ENCODE assay signal across 16 cellular contexts in genomic region chr19:42116308-42117075, GRCh38. TPM values are rescaled to one million over a fixed set of nuclear protein-coding genes. Genes with fewer than 3 reads are reported as not detected.
DNase-seq lines count a peak whose midpoint lies in the region; ATAC-seq and TF ChIP-seq lines count a peak whose summit lies in the region.
"Had no signal": no experiment of that assay in that cellular context is flagged by ENCODE, and none has a peak within 500 bp of the region (broad histone marks: within the 10 kb centered on the region; RNA-seq: fewer than 3 reads in every experiment).

No MANE protein-coding gene starts in this region.

- no peak overlapping the region for H3K9ac ChIP-seq in DND-41 (ENCODE audit: low read depth, low read length)
- H3K9ac ChIP-seq: SK-N-SH had no signal

- no peaks in the 10 kb centered on the region for H3K9me3 Mint-ChIP-seq in activated T-helper 17 cell treated with anti-CD3 and anti-CD28 coated beads, Interleukin-2, amount 50 U/mL, for 72 hours
- H3K9me3 Mint-ChIP-seq in naive thymus-derived CD4-positive, alpha-beta T cell: peaks cover 0 to 1% (median 0%) of the 10 kb centered on the region in 11 donors
- H3K9me3 Mint-ChIP-seq: activated naive CD8-positive, alpha-beta T cell treated with anti-CD3 and anti-CD28 coated beads, Interleukin-2, amount 10 ng/mL, durations not matched to agents 7 days and 5 days had no signal

- H3K27ac ChIP-seq in DND-41 (ENCODE audit: low read length): no peak overlapping the region
- H3K27ac ChIP-seq in HEK293 (ENCODE audit: extremely low read depth, low read depth, low read length): no peak overlapping the region
- no peak overlapping the region for H3K27ac ChIP-seq in naive thymus-derived CD4-positive, alpha-beta T cell (ENCODE audit: low read depth, low read length)
- no peak overlapping the region for H3K27ac ChIP-seq in substantia nigra (ENCODE audit: low read depth, low read length, poor library complexity, severe bottlenecking)
- H3K27ac ChIP-seq: heart left ventricle, psoas muscle had no signal

- TF ChIP-seq CTCF in DND-41 (IDR thresholded peaks at IDR 0.05; ENCODE audit: borderline replicate concordance, extremely low read depth, low read length, poor library complexity, severe bottlenecking) (peak; percentile 48), HEK293 (tag by site-specific recombination; IDR thresholded peaks at IDR 0.05) (no peak)

- no peaks in the 10 kb centered on the region for H3K9me3 ChIP-seq in DND-41 (ENCODE audit: insufficient read depth, low read length, severe bottlenecking)
- H3K9me3 ChIP-seq in HEK293 (ENCODE audit: control insufficient read depth, insufficient read depth, low read depth, low read length): no peaks in the 10 kb centered on the region
- H3K9me3 ChIP-seq in naive thymus-derived CD4-positive, alpha-beta T cell (ENCODE audit: control insufficient read depth in 2 of 3, low read length in 3 of 3): no peaks in the 10 kb centered on the region
- H3K9me3 ChIP-seq: heart left ventricle, psoas muscle, SK-N-SH, transverse colon had no signal

- CTCF ChIA-PET in HEK293 (lab: Yijun Ruan, JAX): interaction anchor here (0.6 to 12.3 kb wide), 6 partner anchors 8 to 657 kb away, joined by 3 to 122 read pairs (median 4); no protein-coding TSS in a partner anchor
- CTCF ChIA-PET in naive thymus-derived CD4-positive, alpha-beta T cell (lab: Charles Lee): interaction anchor here (1.0 to 1.4 kb wide), 3 partner anchors 8 to 17 kb away, joined by 3 to 4 read pairs (median 4); no protein-coding TSS in a partner anchor

- no peak for DNase-seq in DND-41
- no peak for DNase-seq in naive thymus-derived CD4-positive, alpha-beta T cell
- no peak for DNase-seq in substantia nigra (lab: John Stamatoyannopoulos, UW)
- no peak for DNase-seq in NCI-H128 (lab: John Stamatoyannopoulos, UW; ENCODE audit: unreplicated experiment)
- no peak for DNase-seq in midbrain (lab: John Stamatoyannopoulos, UW)
- DNase-seq: activated naive CD8-positive, alpha-beta T cell treated with anti-CD3 and anti-CD28 coated beads, Interleukin-2, amount 10 ng/mL, durations not matched to agents 7 days and 5 days; heart left ventricle; NCI-H1105 treated with DMSO at 0.1 percent for 48 hours; NCI-H345; SK-N-SH; transverse colon had no signal

- ATAC-seq in DND-41 (ENCODE audit: insufficient read depth, low read depth) (no peak), GM21390 (IDR thresholded peaks at IDR 0.05; ENCODE audit: unreplicated experiment) (no peak)
- no peak for ATAC-seq in activated T-helper 17 cell treated with anti-CD3 and anti-CD28 coated beads, Interleukin-2, amount 50 U/mL, for 72 hours (replicated peaks)
- no peak for ATAC-seq in naive thymus-derived CD4-positive, alpha-beta T cell
- ATAC-seq: heart left ventricle, psoas muscle had no signal

- peak overlapping the region; percentile 69 for H3K27ac Mint-ChIP-seq in activated T-helper 17 cell treated with anti-CD3 and anti-CD28 coated beads, Interleukin-2, amount 50 U/mL, for 72 hours
- peak overlapping the region in 5 of 9 donors; percentile 28 to 73 (median 48) for H3K27ac Mint-ChIP-seq in naive thymus-derived CD4-positive, alpha-beta T cell

- intact Hi-C loops in naive thymus-derived CD4-positive, alpha-beta T cell (cut with micrococcal nuclease): no loop called here

- H3K4me3 ChIP-seq in DND-41 (ENCODE audit: low read depth in 1 of 2, low read length in 2 of 2): no peak overlapping the region
- H3K4me3 ChIP-seq in HEK293 (ENCODE audit: low read depth, low read length): no peak overlapping the region
- no peak overlapping the region for H3K4me3 ChIP-seq in naive thymus-derived CD4-positive, alpha-beta T cell (ENCODE audit: low read length)
- H3K4me3 ChIP-seq: heart left ventricle, psoas muscle, transverse colon had no signal

- POLR2A ChIA-PET in HEK293 (lab: Yijun Ruan, JAX): no interaction called here
- POLR2A ChIA-PET in naive thymus-derived CD4-positive, alpha-beta T cell (lab: Charles Lee): no interaction called here

- no peaks in the 10 kb centered on the region for H4K20me1 ChIP-seq in DND-41 (ENCODE audit: insufficient read depth, low read length)

- H3K36me3 ChIP-seq in DND-41 (ENCODE audit: insufficient read depth, low read length) (no peaks in the 10 kb centered on the region), HEK293 (ENCODE audit: control insufficient read depth in 2 of 2, insufficient read depth in 1 of 2, low read length in 2 of 2) (no peaks in the 10 kb centered on the region)
- peaks cover 0 to 52% (median 7%) of the 10 kb centered on the region in 3 experiments for H3K36me3 ChIP-seq in naive thymus-derived CD4-positive, alpha-beta T cell (ENCODE audit: control insufficient read depth in 2 of 3, insufficient read depth in 3 of 3, low read length in 3 of 3)
- H3K36me3 ChIP-seq: transverse colon had no signal

- no peaks in the 10 kb centered on the region for H3K27me3 ChIP-seq in DND-41 (ENCODE audit: insufficient read depth, low read length, poor library complexity)
- no peaks in the 10 kb centered on the region for H3K27me3 ChIP-seq in naive thymus-derived CD4-positive, alpha-beta T cell (ENCODE audit: control insufficient read depth in 2 of 2, insufficient read depth in 2 of 2, low read length in 2 of 2)
- H3K27me3 ChIP-seq: heart left ventricle, transverse colon had no signal

- no peak overlapping the region for H3K4me3 Mint-ChIP-seq in activated T-helper 17 cell treated with anti-CD3 and anti-CD28 coated beads, Interleukin-2, amount 50 U/mL, for 72 hours
- no peak overlapping the region for H3K4me3 Mint-ChIP-seq in naive thymus-derived CD4-positive, alpha-beta T cell
- H3K4me3 Mint-ChIP-seq: activated naive CD8-positive, alpha-beta T cell treated with anti-CD3 and anti-CD28 coated beads, Interleukin-2, amount 10 ng/mL, durations not matched to agents 7 days and 5 days had no signal

- no peak overlapping the region for H3K4me2 ChIP-seq in DND-41 (ENCODE audit: insufficient read depth, low read length)
- H3K4me2 ChIP-seq: SK-N-SH had no signal

- no peak overlapping the region for H2AFZ ChIP-seq in DND-41 (ENCODE audit: low read depth, low read length)

- H3K4me1 ChIP-seq in DND-41 (ENCODE audit: insufficient read depth, low read length) (peaks cover 17% of the 10 kb centered on the region), HEK293 (ENCODE audit: control insufficient read depth, insufficient read depth, low read length) (peaks cover 9% of the 10 kb centered on the region; the same call in 1 of the 2 replicates)
- peaks cover 2 to 7% of the 10 kb centered on the region in 2 donors for H3K4me1 ChIP-seq in naive thymus-derived CD4-positive, alpha-beta T cell (ENCODE audit: control insufficient read depth in 2 of 2, insufficient read depth in 2 of 2, low read length in 2 of 2)
- H3K4me1 ChIP-seq: psoas muscle had no signal

- H3K27me3 Mint-ChIP-seq in activated T-helper 17 cell treated with anti-CD3 and anti-CD28 coated beads, Interleukin-2, amount 50 U/mL, for 72 hours: no peaks in the 10 kb centered on the region
- H3K27me3 Mint-ChIP-seq in naive thymus-derived CD4-positive, alpha-beta T cell: no peaks in the 10 kb centered on the region
- H3K27me3 Mint-ChIP-seq: activated naive CD8-positive, alpha-beta T cell treated with anti-CD3 and anti-CD28 coated beads, Interleukin-2, amount 10 ng/mL, durations not matched to agents 7 days and 5 days had no signal

- H3K79me2 ChIP-seq in DND-41 (ENCODE audit: insufficient read depth, low read length): no peaks in the 10 kb centered on the region

- H3K4me1 Mint-ChIP-seq in activated T-helper 17 cell treated with anti-CD3 and anti-CD28 coated beads, Interleukin-2, amount 50 U/mL, for 72 hours: peaks cover 29% of the 10 kb centered on the region
- peaks cover 7 to 40% (median 18%) of the 10 kb centered on the region in 7 donors for H3K4me1 Mint-ChIP-seq in naive thymus-derived CD4-positive, alpha-beta T cell

- peaks cover 98% of the 10 kb centered on the region for H3K36me3 Mint-ChIP-seq in activated T-helper 17 cell treated with anti-CD3 and anti-CD28 coated beads, Interleukin-2, amount 50 U/mL, for 72 hours (ENCODE audit: low read depth)
- peaks cover 3 to 47% (median 14%) of the 10 kb centered on the region in 5 donors for H3K36me3 Mint-ChIP-seq in naive thymus-derived CD4-positive, alpha-beta T cell

TF ChIP-seq in HEK293, 187 proteins besides CTCF, POLR2A, EP300 and RAD21 (continues in another document):
- TF ChIP-seq PRDM1 (tag by site-specific recombination; IDR thresholded peaks at IDR 0.05): no peak
- TF ChIP-seq ZFHX2 (tag by site-specific recombination; conservative IDR thresholded peaks at IDR 0.05): peak; percentile 45
- no peak for TF ChIP-seq ZNF398 (tag by site-specific recombination; IDR thresholded peaks at IDR 0.05)
- TF ChIP-seq ZNF571 (tag by site-specific recombination; IDR thresholded peaks at IDR 0.05): no peak
- no peak for TF ChIP-seq ZNF549 (tag by site-specific recombination; IDR thresholded peaks at IDR 0.05)
- TF ChIP-seq ZNF777 (tag by site-specific recombination; IDR thresholded peaks at IDR 0.05; ENCODE audit: borderline replicate concordance): no peak

RNA-seq across cellular contexts. Expression of gene POU2F2, which starts 15.8 kb away (rescaled TPM):
- 10 to 100 TPM; 33.1 to 95.9 TPM for total RNA-seq in activated T-helper 17 cell treated with anti-CD3 and anti-CD28 coated beads, Interleukin-2, amount 50 U/mL, for 72 hours
- total RNA-seq in naive thymus-derived CD4-positive, alpha-beta T cell: 10 to 100 TPM; 31.5 to 91.3 (median 73.4) TPM
- polyA plus RNA-seq in naive thymus-derived CD4-positive, alpha-beta T cell: 1 to 10 TPM; 2.2 to 7.6 TPM
- total RNA-seq: G401 had no signal

RNA-seq across cellular contexts. Expression of gene ZNF574, which starts 40.5 kb away (rescaled TPM):
- 10 to 100 TPM; 12.1 to 12.5 TPM for total RNA-seq in activated T-helper 17 cell treated with anti-CD3 and anti-CD28 coated beads, Interleukin-2, amount 50 U/mL, for 72 hours
- 10 to 100 TPM; 17.6 to 26.7 (median 20.9) TPM for total RNA-seq in naive thymus-derived CD4-positive, alpha-beta T cell
- 10 to 100 TPM; 11.2 to 32.8 TPM for polyA plus RNA-seq in naive thymus-derived CD4-positive, alpha-beta T cell

RNA-seq across cellular contexts. Expression of gene GRIK5, which starts 46.5 kb away (rescaled TPM):
- total RNA-seq in activated T-helper 17 cell treated with anti-CD3 and anti-CD28 coated beads, Interleukin-2, amount 50 U/mL, for 72 hours: 1 to 10 TPM in 1 of 2 donors, under 1 TPM in 1; 0.37 to 1.7 TPM
- 1 to 10 TPM in 2 of 5 experiments, under 1 TPM in 3; 0.57 to 3.5 (median 0.86) TPM for total RNA-seq in naive thymus-derived CD4-positive, alpha-beta T cell
- polyA plus RNA-seq in naive thymus-derived CD4-positive, alpha-beta T cell: under 1 TPM in 1 of 2 donors, not detected in 1; 0.09 TPM
